36 cellular contexts compared by ENCODE assay signal in genomic region chr12:53245289-53245688, GRCh38. TPM values are rescaled to one million over a fixed set of nuclear protein-coding genes. Genes with fewer than 3 reads are reported as not detected.
"Had no signal": no experiment of that assay in that cellular context is flagged by ENCODE, and none has a peak within 500 bp of the region (broad histone marks: within the 10 kb centered on the region; RNA-seq: fewer than 3 reads in every experiment).

No MANE protein-coding gene starts in this region.

- DNase-seq: activated B cell treated with CpG ODN at 0.5 μM for 24 hours; activated CD4-positive, alpha-beta memory T cell treated with anti-CD3 and anti-CD28 coated beads for 36 hours; activated CD4-positive, alpha-beta T cell treated with anti-CD3 and anti-CD28 coated beads for 4 hours; activated CD4-positive, alpha-beta T cell treated with anti-CD3 and anti-CD28 coated beads, Interleukin-2, amount 10 ng/mL, durations not matched to agents 24 days and 14 days; activated CD4-positive, alpha-beta T cell treated with anti-CD3 and anti-CD28 coated beads, Interleukin-2, amount 50 U/mL, for 1 hour; activated CD4-positive, alpha-beta T cell treated with anti-CD3 and anti-CD28 coated beads, Interleukin-2, amount 50 U/mL, for 4 hours; activated CD4-positive, CD25-positive, alpha-beta regulatory T cell treated with anti-CD3 and anti-CD28 coated beads, Interleukin-2, amount 50 U/mL, for 72 hours; activated CD8-positive, alpha-beta memory T cell treated with anti-CD3 and anti-CD28 coated beads, Interleukin-2, amount 50 U/mL, for 4 hours; activated CD8-positive, alpha-beta T cell treated with anti-CD3 and anti-CD28 coated beads for 36 hours; activated effector memory CD4-positive, alpha-beta T cell treated with anti-CD3 and anti-CD28 coated beads, Interleukin-2, amount 50 U/mL, for 16 hours; activated gamma-delta T cell treated with Interleukin-2 at 50 U/mL for 16 hours; activated naive CD4-positive, alpha-beta T cell; activated naive CD4-positive, alpha-beta T cell treated with anti-CD3 and anti-CD28 coated beads for 36 hours; activated naive CD8-positive, alpha-beta T cell treated with anti-CD3 and anti-CD28 coated beads for 36 hours; activated T-cell treated with anti-CD3 and anti-CD28 coated beads for 4 hours; activated T-cell treated with anti-CD3 and anti-CD28 coated beads, Interleukin-2, amount 50 U/mL, for 1 hour; activated T-cell treated with anti-CD3 and anti-CD28 coated beads, Interleukin-2, amount 50 U/mL, for 4 hours; activated T-cell treated with anti-CD3 and anti-CD28 coated beads, Interleukin-2, amount 50 U/mL, for 72 hours; adrenal gland; amniotic stem cell; aorta; body of pancreas; brain microvascular endothelial cell; central memory CD4-positive, alpha-beta T cell; T-cell; T-helper 2 cell; T-helper 9 cell had no signal

- H3K4me1 ChIP-seq: breast epithelium had no signal

- H3K36me3 Mint-ChIP-seq: activated CD4-positive, alpha-beta memory T cell treated with anti-CD3 and anti-CD28 coated beads for 36 hours; activated naive CD4-positive, alpha-beta T cell treated with anti-CD3 and anti-CD28 coated beads, Interleukin-2, amount 50 U/mL, for 72 hours; activated naive CD8-positive, alpha-beta T cell treated with anti-CD3 and anti-CD28 coated beads for 36 hours; T-cell had no signal

- H3K4me3 ChIP-seq: adrenal gland, body of pancreas, breast epithelium had no signal

- H3K9me3 ChIP-seq: adrenal gland, body of pancreas, breast epithelium had no signal

- H3K27ac Mint-ChIP-seq: activated B cell treated with CpG ODN at 0.5 μM for 24 hours; activated CD4-positive, alpha-beta memory T cell treated with anti-CD3 and anti-CD28 coated beads for 36 hours; activated CD4-positive, alpha-beta T cell treated with anti-CD3 and anti-CD28 coated beads, Interleukin-2, amount 10 ng/mL, durations not matched to agents 24 days and 14 days; activated CD8-positive, alpha-beta T cell treated with anti-CD3 and anti-CD28 coated beads for 36 hours; activated naive CD4-positive, alpha-beta T cell treated with anti-CD3 and anti-CD28 coated beads for 36 hours; activated naive CD4-positive, alpha-beta T cell treated with anti-CD3 and anti-CD28 coated beads, Interleukin-2, amount 50 U/mL, for 72 hours; activated naive CD8-positive, alpha-beta T cell treated with anti-CD3 and anti-CD28 coated beads for 36 hours; activated T-cell treated with anti-CD3 and anti-CD28 coated beads, Interleukin-2, amount 50 U/mL, for 72 hours; activated T-helper 1 cell treated with anti-CD3 and anti-CD28 coated beads, Interleukin-12 subunit alpha, Interleukin-12 subunit beta, Interleukin-2, Interleukin-4 antibody, amounts not matched to agents 30 ng/mL and 10 ng/mL and 1 ng/mL, durations not matched to agents 14 hours and 24 hours and 36 hours; activated T-helper 17 cell treated with anti-CD3 and anti-CD28 coated beads, Interleukin-2, amount 50 U/mL, for 72 hours; T-cell; T-helper 2 cell treated with Interferon-gamma antibody and Interleukin-4, amounts not matched to agents 5 μg/mL and 100 μg/mL, for 36 hours had no signal

- ATAC-seq: activated CD8-positive, alpha-beta T cell treated with anti-CD3 and anti-CD28 coated beads for 36 hours; activated naive CD4-positive, alpha-beta T cell treated with anti-CD3 and anti-CD28 coated beads, Interleukin-2, amount 50 U/mL, for 72 hours; activated T-cell treated with anti-CD3 and anti-CD28 coated beads, Interleukin-2, amount 50 U/mL, for 4 hours; activated T-cell treated with anti-CD3 and anti-CD28 coated beads, Interleukin-2, amount 50 U/mL, for 72 hours; activated T-helper 17 cell treated with anti-CD3 and anti-CD28 coated beads, Interleukin-2, amount 50 U/mL, for 72 hours; body of pancreas; T-cell had no signal

- H3K27me3 Mint-ChIP-seq: activated CD4-positive, alpha-beta memory T cell treated with anti-CD3 and anti-CD28 coated beads for 36 hours; activated CD8-positive, alpha-beta T cell treated with anti-CD3 and anti-CD28 coated beads for 36 hours; activated T-helper 17 cell treated with anti-CD3 and anti-CD28 coated beads, Interleukin-2, amount 50 U/mL, for 72 hours had no signal

- H3K9me3 Mint-ChIP-seq: activated B cell treated with CpG ODN at 0.5 μM for 24 hours; activated CD4-positive, alpha-beta memory T cell treated with anti-CD3 and anti-CD28 coated beads for 36 hours; activated CD4-positive, alpha-beta T cell treated with anti-CD3 and anti-CD28 coated beads, Interleukin-2, amount 10 ng/mL, durations not matched to agents 24 days and 14 days; activated CD8-positive, alpha-beta T cell treated with anti-CD3 and anti-CD28 coated beads for 36 hours; activated naive CD4-positive, alpha-beta T cell treated with anti-CD3 and anti-CD28 coated beads for 36 hours; activated naive CD4-positive, alpha-beta T cell treated with anti-CD3 and anti-CD28 coated beads, Interleukin-2, amount 50 U/mL, for 72 hours; activated naive CD8-positive, alpha-beta T cell treated with anti-CD3 and anti-CD28 coated beads for 36 hours; activated T-cell treated with anti-CD3 and anti-CD28 coated beads, Interleukin-2, amount 50 U/mL, for 4 hours; activated T-cell treated with anti-CD3 and anti-CD28 coated beads, Interleukin-2, amount 50 U/mL, for 72 hours; activated T-helper 1 cell treated with anti-CD3 and anti-CD28 coated beads, Interleukin-12 subunit alpha, Interleukin-12 subunit beta, Interleukin-2, Interleukin-4 antibody, amounts not matched to agents 30 ng/mL and 10 ng/mL and 1 ng/mL, durations not matched to agents 14 hours and 24 hours and 36 hours; activated T-helper 17 cell treated with anti-CD3 and anti-CD28 coated beads, Interleukin-2, amount 50 U/mL, for 72 hours; T-cell; T-helper 2 cell treated with Interferon-gamma antibody and Interleukin-4, amounts not matched to agents 5 μg/mL and 100 μg/mL, for 36 hours had no signal

- H3K4me3 Mint-ChIP-seq: activated B cell treated with CpG ODN at 0.5 μM for 24 hours; activated CD4-positive, alpha-beta memory T cell treated with anti-CD3 and anti-CD28 coated beads for 36 hours; activated CD4-positive, alpha-beta T cell treated with anti-CD3 and anti-CD28 coated beads, Interleukin-2, amount 10 ng/mL, durations not matched to agents 24 days and 14 days; activated CD8-positive, alpha-beta T cell treated with anti-CD3 and anti-CD28 coated beads for 36 hours; activated naive CD4-positive, alpha-beta T cell treated with anti-CD3 and anti-CD28 coated beads for 36 hours; activated naive CD8-positive, alpha-beta T cell treated with anti-CD3 and anti-CD28 coated beads for 36 hours; activated T-cell treated with anti-CD3 and anti-CD28 coated beads, Interleukin-2, amount 50 U/mL, for 4 hours; activated T-cell treated with anti-CD3 and anti-CD28 coated beads, Interleukin-2, amount 50 U/mL, for 72 hours; activated T-helper 1 cell treated with anti-CD3 and anti-CD28 coated beads, Interleukin-12 subunit alpha, Interleukin-12 subunit beta, Interleukin-2, Interleukin-4 antibody, amounts not matched to agents 30 ng/mL and 10 ng/mL and 1 ng/mL, durations not matched to agents 14 hours and 24 hours and 36 hours; activated T-helper 17 cell treated with anti-CD3 and anti-CD28 coated beads, Interleukin-2, amount 50 U/mL, for 72 hours; T-cell; T-helper 2 cell treated with Interferon-gamma antibody and Interleukin-4, amounts not matched to agents 5 μg/mL and 100 μg/mL, for 36 hours had no signal

- H3K27ac ChIP-seq: adrenal gland, body of pancreas, brain microvascular endothelial cell, breast epithelium, VCaP had no signal

- H3K27me3 ChIP-seq: adrenal gland, breast epithelium had no signal

- FAIRE-seq: astrocyte, TTC549 had no signal

- H3K36me3 ChIP-seq: adrenal gland, brain microvascular endothelial cell, breast epithelium had no signal

RNA-seq across cellular contexts. Expression of gene ESPL1, which starts 22.8 kb away (rescaled TPM):
- total RNA-seq: body of pancreas had no signal

RNA-seq across cellular contexts. Expression of gene ITGB7, which starts 38.2 kb away (rescaled TPM):
- total RNA-seq: cerebellum had no signal
